ENCODE assay signal across 13 cellular contexts in genomic region chr16:19882186-19882585, GRCh38. TPM values are rescaled to one million over a fixed set of nuclear protein-coding genes. Genes with fewer than 3 reads are reported as not detected.
DNase-seq lines count a peak whose midpoint lies in the region; ATAC-seq lines count a peak whose summit lies in the region.
"Had no signal": no experiment of that assay in that cellular context is flagged by ENCODE, and none has a peak within 500 bp of the region (broad histone marks: within the 10 kb centered on the region; RNA-seq: fewer than 3 reads in every experiment).

No MANE protein-coding gene starts in this region.

- H3K9ac ChIP-seq in HUES48 (ENCODE audit: low read depth, low read length) (peak overlapping the region; percentile 11; the same call in 1 of the 2 replicates), skeletal muscle tissue (ENCODE audit: low read depth in 1 of 3, low read length in 3 of 3) (peak overlapping the region in 2 of 3 donors; percentile 81 to 97)

- DNase-seq in caudate nucleus (lab: John Stamatoyannopoulos, UW) (peak in 40 of 61 donors; percentile 18 to 74 (median 49)), medulla oblongata (ENCODE audit: extremely low spot score) (peak; percentile 84), left lobe of liver (ENCODE audit: low spot score) (no peak), AML-193 (lab: John Stamatoyannopoulos, UW) (no peak), DMS 273 (lab: John Stamatoyannopoulos, UW; ENCODE audit: unreplicated experiment) (no peak)
- DNase-seq in activated CD4-positive, alpha-beta T cell treated with anti-CD3 and anti-CD28 coated beads for 1 hour = no peak
- DNase-seq: mammary epithelial cell, MV-4-11, NCI-H510A treated with DMSO at 0.1 percent for 48 hours, small intestine had no signal

- H3K27ac ChIP-seq in HUES48 (ENCODE audit: low read depth, low read length) = peak overlapping the region; percentile 96
- H3K27ac ChIP-seq in caudate nucleus (ENCODE audit: low read depth, low read length) = peak overlapping the region; percentile 95
- peak overlapping the region; percentile 89 for H3K27ac ChIP-seq in skeletal muscle tissue (ENCODE audit: low read depth, low read length)

- H3K4me1 ChIP-seq in HUES48 (ENCODE audit: control insufficient read depth, insufficient read depth, low read length) (peaks cover 31% of the 10 kb centered on the region), skeletal muscle tissue (ENCODE audit: control insufficient read depth in 3 of 3, insufficient read depth in 3 of 3, low read length in 3 of 3) (peaks cover 45 to 59% (median 57%) of the 10 kb centered on the region in 3 donors)

- ATAC-seq in left lobe of liver = no peak
- ATAC-seq: activated T-helper 17 cell treated with anti-CD3 and anti-CD28 coated beads, Interleukin-2, amount 50 U/mL, for 72 hours had no signal

- H3K9me3 ChIP-seq in HUES48 (ENCODE audit: control insufficient read depth, insufficient read depth, low read length) = no peaks in the 10 kb centered on the region
- no peaks in the 10 kb centered on the region for H3K9me3 ChIP-seq in skeletal muscle tissue (ENCODE audit: control insufficient read depth in 3 of 3, low read length in 3 of 3)

- H3K4me3 ChIP-seq in HUES48 (ENCODE audit: low read depth, low read length) = peak overlapping the region; percentile 79
- peak overlapping the region in 2 of 3 donors; percentile 78 to 85 for H3K4me3 ChIP-seq in skeletal muscle tissue (ENCODE audit: low read length in 3 of 3)

- peaks cover 23% of the 10 kb centered on the region for H3K36me3 ChIP-seq in HUES48 (ENCODE audit: control insufficient read depth, insufficient read depth, low read length)
- peaks cover 5 to 15% (median 6%) of the 10 kb centered on the region in 3 donors for H3K36me3 ChIP-seq in skeletal muscle tissue (ENCODE audit: control insufficient read depth in 3 of 3, insufficient read depth in 3 of 3, low read length in 3 of 3)

- H3K27me3 ChIP-seq in HUES48 (ENCODE audit: control insufficient read depth, insufficient read depth, low read length) = peaks cover 13% of the 10 kb centered on the region
- H3K27me3 ChIP-seq in skeletal muscle tissue (ENCODE audit: control insufficient read depth in 3 of 3, insufficient read depth in 3 of 3, low read length in 3 of 3) = no peaks in the 10 kb centered on the region

RNA-seq across cellular contexts. Expression of gene GPRC5B, which starts 2.5 kb away (rescaled TPM):
- 38.6 TPM for total RNA-seq in skeletal muscle tissue
- 5.0 TPM for total RNA-seq in left lobe of liver
- total RNA-seq: activated T-helper 17 cell treated with anti-CD3 and anti-CD28 coated beads, Interleukin-2, amount 50 U/mL, for 72 hours had no signal

Comparison
In these comparisons a context has a peak if more than half of its experiments do, and no peak if none do; other contexts are left out.
1. DNase-seq: peak in caudate nucleus (40 of 61) and medulla oblongata (single experiment); none in left lobe of liver (single experiment), AML-193 (0 of 2), activated CD4-positive, alpha-beta T cell treated with anti-CD3 and anti-CD28 coated beads for 1 hour (single experiment) and DMS 273 (single experiment).
2. Peak in every context shown above with its lines, with median percentiles within 50 percentile points of each other: H3K27ac ChIP-seq.